2 cellular contexts compared by ENCODE assay signal in the genomic region with DNA sequence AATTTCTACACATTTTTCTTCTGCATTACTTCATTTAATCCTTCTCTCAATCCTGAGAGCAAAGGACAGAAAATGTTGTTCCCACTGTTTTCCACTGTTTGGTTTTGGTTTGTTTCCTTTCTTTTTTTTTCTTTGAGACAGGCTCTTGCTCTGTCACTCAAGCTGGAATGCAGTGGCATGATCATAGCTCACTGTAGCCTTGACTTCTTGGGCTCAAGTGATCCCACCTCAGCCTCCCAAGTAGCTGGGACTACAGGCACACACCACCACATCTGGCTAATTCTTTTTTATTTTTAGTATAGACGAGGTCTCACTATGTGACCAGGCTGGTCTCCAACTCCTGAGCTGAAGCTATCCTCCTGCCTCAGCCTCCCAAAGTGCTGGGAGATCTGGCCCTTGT.
TF ChIP-seq lines count a peak whose summit lies in the region.

No MANE protein-coding gene starts in this region.

TF ChIP-seq in HEK293T, 16 proteins besides CTCF, POLR2A, EP300 and RAD21 (continued from another document):
- TF ChIP-seq, protein P1, sequence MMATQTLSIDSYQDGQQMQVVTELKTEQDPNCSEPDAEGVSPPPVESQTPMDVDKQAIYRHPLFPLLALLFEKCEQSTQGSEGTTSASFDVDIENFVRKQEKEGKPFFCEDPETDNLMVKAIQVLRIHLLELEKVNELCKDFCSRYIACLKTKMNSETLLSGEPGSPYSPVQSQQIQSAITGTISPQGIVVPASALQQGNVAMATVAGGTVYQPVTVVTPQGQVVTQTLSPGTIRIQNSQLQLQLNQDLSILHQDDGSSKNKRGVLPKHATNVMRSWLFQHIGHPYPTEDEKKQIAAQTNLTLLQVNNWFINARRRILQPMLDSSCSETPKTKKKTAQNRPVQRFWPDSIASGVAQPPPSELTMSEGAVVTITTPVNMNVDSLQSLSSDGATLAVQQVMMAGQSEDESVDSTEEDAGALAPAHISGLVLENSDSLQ (IDR thresholded peaks at IDR 0.05): peak; percentile 44; the same call in 1 of the 2 replicates

TF ChIP-seq in H1, 55 proteins besides CTCF, POLR2A, EP300 and RAD21 (continued from another document):
- TF ChIP-seq RFX5 (IDR thresholded peaks at IDR 0.05; ENCODE audit: borderline replicate concordance, low read depth, low read length) (no peak), POLR2AphosphoS5 (IDR thresholded peaks at IDR 0.05; ENCODE audit: low read depth, low read length) (no peak), TEAD4 (IDR thresholded peaks at IDR 0.05; ENCODE audit: low read depth, low read length) (no peak), SP4 (IDR thresholded peaks at IDR 0.05; ENCODE audit: low read length) (no peak), TCF12 (IDR thresholded peaks at IDR 0.05; ENCODE audit: low read depth, low read length) (no peak), CBX8 (IDR thresholded peaks at IDR 0.05; ENCODE audit: borderline replicate concordance, low read depth, low read length) (no peak), SIN3A (conservative IDR thresholded peaks at IDR 0.05 in 1 of 2, IDR thresholded peaks at IDR 0.05 in 1 of 2; ENCODE audit: low read depth in 1 of 2, low read length in 2 of 2) (no peak), CTBP2 (IDR thresholded peaks at IDR 0.05; ENCODE audit: borderline replicate concordance, insufficient read depth, insufficient read length, low read length) (no peak), CREB1 (IDR thresholded peaks at IDR 0.05) (no peak), YY1 (IDR thresholded peaks at IDR 0.05; ENCODE audit: low read depth, low read length) (no peak), BACH1 (IDR thresholded peaks at IDR 0.05; ENCODE audit: low read length) (no peak), EGR1 (IDR thresholded peaks at IDR 0.05; ENCODE audit: borderline replicate concordance, low read depth, low read length) (no peak), JUN (IDR thresholded peaks at IDR 0.05; ENCODE audit: low read depth, low read length) (no peak)
- TF ChIP-seq, protein P2, sequence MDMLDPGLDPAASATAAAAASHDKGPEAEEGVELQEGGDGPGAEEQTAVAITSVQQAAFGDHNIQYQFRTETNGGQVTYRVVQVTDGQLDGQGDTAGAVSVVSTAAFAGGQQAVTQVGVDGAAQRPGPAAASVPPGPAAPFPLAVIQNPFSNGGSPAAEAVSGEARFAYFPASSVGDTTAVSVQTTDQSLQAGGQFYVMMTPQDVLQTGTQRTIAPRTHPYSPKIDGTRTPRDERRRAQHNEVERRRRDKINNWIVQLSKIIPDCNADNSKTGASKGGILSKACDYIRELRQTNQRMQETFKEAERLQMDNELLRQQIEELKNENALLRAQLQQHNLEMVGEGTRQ (IDR thresholded peaks at IDR 0.05; ENCODE audit: low read length): no peak
- TF ChIP-seq, protein P3, sequence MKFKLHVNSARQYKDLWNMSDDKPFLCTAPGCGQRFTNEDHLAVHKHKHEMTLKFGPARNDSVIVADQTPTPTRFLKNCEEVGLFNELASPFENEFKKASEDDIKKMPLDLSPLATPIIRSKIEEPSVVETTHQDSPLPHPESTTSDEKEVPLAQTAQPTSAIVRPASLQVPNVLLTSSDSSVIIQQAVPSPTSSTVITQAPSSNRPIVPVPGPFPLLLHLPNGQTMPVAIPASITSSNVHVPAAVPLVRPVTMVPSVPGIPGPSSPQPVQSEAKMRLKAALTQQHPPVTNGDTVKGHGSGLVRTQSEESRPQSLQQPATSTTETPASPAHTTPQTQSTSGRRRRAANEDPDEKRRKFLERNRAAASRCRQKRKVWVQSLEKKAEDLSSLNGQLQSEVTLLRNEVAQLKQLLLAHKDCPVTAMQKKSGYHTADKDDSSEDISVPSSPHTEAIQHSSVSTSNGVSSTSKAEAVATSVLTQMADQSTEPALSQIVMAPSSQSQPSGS (IDR thresholded peaks at IDR 0.05; ENCODE audit: low read length): no peak
- TF ChIP-seq, protein P4, sequence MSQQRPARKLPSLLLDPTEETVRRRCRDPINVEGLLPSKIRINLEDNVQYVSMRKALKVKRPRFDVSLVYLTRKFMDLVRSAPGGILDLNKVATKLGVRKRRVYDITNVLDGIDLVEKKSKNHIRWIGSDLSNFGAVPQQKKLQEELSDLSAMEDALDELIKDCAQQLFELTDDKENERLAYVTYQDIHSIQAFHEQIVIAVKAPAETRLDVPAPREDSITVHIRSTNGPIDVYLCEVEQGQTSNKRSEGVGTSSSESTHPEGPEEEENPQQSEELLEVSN (IDR thresholded peaks at IDR 0.05): no peak
